In the genomic region with DNA sequence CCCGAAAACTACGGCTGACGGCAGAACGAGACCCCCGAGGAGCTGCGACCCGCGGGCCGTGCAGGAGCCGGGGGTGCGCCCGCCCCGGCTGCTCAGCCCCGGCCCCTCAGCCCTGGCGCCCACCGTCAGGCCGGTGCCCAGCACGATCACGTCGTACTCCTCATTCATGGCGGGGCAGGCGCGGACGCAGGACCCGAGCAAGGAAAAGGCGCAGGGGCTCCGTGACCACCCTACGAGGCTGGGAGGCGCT, we compare ENCODE assay signal across 1 cellular context.
A peak's percentile ranks its signal among the peaks of the same experiment; 100 is the strongest.
TF ChIP-seq lines count a peak whose summit lies in the region.

No MANE protein-coding gene starts in this region.

TF ChIP-seq in HepG2, 621 proteins besides CTCF, POLR2A, EP300 and RAD21 (continued from another document and continues in another):
- TF ChIP-seq ZBTB42 (CRISPR knock-in tag; IDR thresholded peaks at IDR 0.05) (no peak), MEIS1 (CRISPR knock-in tag; IDR thresholded peaks at IDR 0.05; ENCODE audit: borderline replicate concordance) (no peak), ATF7 (IDR thresholded peaks at IDR 0.05) (no peak), ATF7 (CRISPR knock-in tag; IDR thresholded peaks at IDR 0.05) (no peak), HHEX (CRISPR knock-in tag; IDR thresholded peaks at IDR 0.05) (no peak), GLI4 (CRISPR knock-in tag; IDR thresholded peaks at IDR 0.05; ENCODE audit: borderline replicate concordance) (no peak), SNAI1 (CRISPR knock-in tag; IDR thresholded peaks at IDR 0.05; ENCODE audit: borderline replicate concordance) (0 out of 2 replicates have a peak, but pooled peaks have one; percentile 55), SRSF9 (IDR thresholded peaks at IDR 0.05; ENCODE audit: borderline replicate concordance, insufficient read depth, low read depth, low read length, poor library complexity, severe bottlenecking) (no peak), SOX13 (IDR thresholded peaks at IDR 0.05) (no peak), SOX13 (CRISPR knock-in tag; conservative IDR thresholded peaks at IDR 0.05 in 1 of 2, IDR thresholded peaks at IDR 0.05 in 1 of 2) (no peak), ZNF468 (CRISPR knock-in tag; IDR thresholded peaks at IDR 0.05) (no peak), ZBTB7B (CRISPR knock-in tag; IDR thresholded peaks at IDR 0.05) (no peak), ELF3 (CRISPR knock-in tag; IDR thresholded peaks at IDR 0.05) (no peak), TAF15 (IDR thresholded peaks at IDR 0.05; ENCODE audit: low read depth, low read length, poor library complexity, severe bottlenecking) (no peak), NFKB2 (CRISPR knock-in tag; IDR thresholded peaks at IDR 0.05; ENCODE audit: borderline replicate concordance) (no peak), GTF3A (CRISPR knock-in tag; conservative IDR thresholded peaks at IDR 0.05) (no peak), ZNF768 (CRISPR knock-in tag; IDR thresholded peaks at IDR 0.05) (no peak; the same call in 1 of the 2 replicates), ZNF7 (CRISPR knock-in tag; IDR thresholded peaks at IDR 0.05) (no peak), MED13 (CRISPR knock-in tag; IDR thresholded peaks at IDR 0.05) (0 out of 2 replicates have a peak, but pooled peaks have one; percentile 18), ZNF121 (CRISPR knock-in tag; IDR thresholded peaks at IDR 0.05) (no peak), ZNF530 (CRISPR knock-in tag; IDR thresholded peaks at IDR 0.05; ENCODE audit: low read depth) (no peak), CHD4 (IDR thresholded peaks at IDR 0.05; ENCODE audit: borderline replicate concordance, low read length) (no peak), NCOA2 (CRISPR knock-in tag; IDR thresholded peaks at IDR 0.05) (no peak), GABPA (IDR thresholded peaks at IDR 0.05; ENCODE audit: low read depth, low read length) (no peak), GABPA (CRISPR knock-in tag; IDR thresholded peaks at IDR 0.05; ENCODE audit: low read depth) (no peak), JARID2 (CRISPR knock-in tag; IDR thresholded peaks at IDR 0.05; ENCODE audit: insufficient replicate concordance) (no peak), ZNF615 (CRISPR knock-in tag; IDR thresholded peaks at IDR 0.05; ENCODE audit: borderline replicate concordance) (no peak), ZNF143 (CRISPR knock-in tag; IDR thresholded peaks at IDR 0.05) (no peak), SRY (CRISPR knock-in tag; IDR thresholded peaks at IDR 0.05) (0 out of 2 replicates have a peak, but pooled peaks have one; percentile 10), GZF1 (CRISPR knock-in tag; IDR thresholded peaks at IDR 0.05) (no peak; the same call in 1 of the 2 replicates), ZNF589 (CRISPR knock-in tag; conservative IDR thresholded peaks at IDR 0.05) (no peak; the same call in 1 of the 2 replicates), SALL2 (CRISPR knock-in tag; IDR thresholded peaks at IDR 0.05) (no peak; the same call in 1 of the 2 replicates), HOXA3 (CRISPR knock-in tag; IDR thresholded peaks at IDR 0.05) (no peak), ZNF891 (CRISPR knock-in tag; IDR thresholded peaks at IDR 0.05) (no peak), ZSCAN25 (CRISPR knock-in tag; IDR thresholded peaks at IDR 0.05) (no peak)
- TF ChIP-seq, protein P1, sequence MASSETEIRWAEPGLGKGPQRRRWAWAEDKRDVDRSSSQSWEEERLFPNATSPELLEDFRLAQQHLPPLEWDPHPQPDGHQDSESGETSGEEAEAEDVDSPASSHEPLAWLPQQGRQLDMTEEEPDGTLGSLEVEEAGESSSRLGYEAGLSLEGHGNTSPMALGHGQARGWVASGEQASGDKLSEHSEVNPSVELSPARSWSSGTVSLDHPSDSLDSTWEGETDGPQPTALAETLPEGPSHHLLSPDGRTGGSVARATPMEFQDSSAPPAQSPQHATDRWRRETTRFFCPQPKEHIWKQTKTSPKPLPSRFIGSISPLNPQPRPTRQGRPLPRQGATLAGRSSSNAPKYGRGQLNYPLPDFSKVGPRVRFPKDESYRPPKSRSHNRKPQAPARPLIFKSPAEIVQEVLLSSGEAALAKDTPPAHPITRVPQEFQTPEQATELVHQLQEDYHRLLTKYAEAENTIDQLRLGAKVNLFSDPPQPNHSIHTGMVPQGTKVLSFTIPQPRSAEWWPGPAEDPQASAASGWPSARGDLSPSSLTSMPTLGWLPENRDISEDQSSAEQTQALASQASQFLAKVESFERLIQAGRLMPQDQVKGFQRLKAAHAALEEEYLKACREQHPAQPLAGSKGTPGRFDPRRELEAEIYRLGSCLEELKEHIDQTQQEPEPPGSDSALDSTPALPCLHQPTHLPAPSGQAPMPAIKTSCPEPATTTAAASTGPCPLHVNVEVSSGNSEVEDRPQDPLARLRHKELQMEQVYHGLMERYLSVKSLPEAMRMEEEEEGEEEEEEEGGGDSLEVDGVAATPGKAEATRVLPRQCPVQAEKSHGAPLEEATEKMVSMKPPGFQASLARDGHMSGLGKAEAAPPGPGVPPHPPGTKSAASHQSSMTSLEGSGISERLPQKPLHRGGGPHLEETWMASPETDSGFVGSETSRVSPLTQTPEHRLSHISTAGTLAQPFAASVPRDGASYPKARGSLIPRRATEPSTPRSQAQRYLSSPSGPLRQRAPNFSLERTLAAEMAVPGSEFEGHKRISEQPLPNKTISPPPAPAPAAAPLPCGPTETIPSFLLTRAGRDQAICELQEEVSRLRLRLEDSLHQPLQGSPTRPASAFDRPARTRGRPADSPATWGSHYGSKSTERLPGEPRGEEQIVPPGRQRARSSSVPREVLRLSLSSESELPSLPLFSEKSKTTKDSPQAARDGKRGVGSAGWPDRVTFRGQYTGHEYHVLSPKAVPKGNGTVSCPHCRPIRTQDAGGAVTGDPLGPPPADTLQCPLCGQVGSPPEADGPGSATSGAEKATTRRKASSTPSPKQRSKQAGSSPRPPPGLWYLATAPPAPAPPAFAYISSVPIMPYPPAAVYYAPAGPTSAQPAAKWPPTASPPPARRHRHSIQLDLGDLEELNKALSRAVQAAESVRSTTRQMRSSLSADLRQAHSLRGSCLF (CRISPR knock-in tag; IDR thresholded peaks at IDR 0.05; ENCODE audit: borderline replicate concordance): no peak
- TF ChIP-seq, protein P2, sequence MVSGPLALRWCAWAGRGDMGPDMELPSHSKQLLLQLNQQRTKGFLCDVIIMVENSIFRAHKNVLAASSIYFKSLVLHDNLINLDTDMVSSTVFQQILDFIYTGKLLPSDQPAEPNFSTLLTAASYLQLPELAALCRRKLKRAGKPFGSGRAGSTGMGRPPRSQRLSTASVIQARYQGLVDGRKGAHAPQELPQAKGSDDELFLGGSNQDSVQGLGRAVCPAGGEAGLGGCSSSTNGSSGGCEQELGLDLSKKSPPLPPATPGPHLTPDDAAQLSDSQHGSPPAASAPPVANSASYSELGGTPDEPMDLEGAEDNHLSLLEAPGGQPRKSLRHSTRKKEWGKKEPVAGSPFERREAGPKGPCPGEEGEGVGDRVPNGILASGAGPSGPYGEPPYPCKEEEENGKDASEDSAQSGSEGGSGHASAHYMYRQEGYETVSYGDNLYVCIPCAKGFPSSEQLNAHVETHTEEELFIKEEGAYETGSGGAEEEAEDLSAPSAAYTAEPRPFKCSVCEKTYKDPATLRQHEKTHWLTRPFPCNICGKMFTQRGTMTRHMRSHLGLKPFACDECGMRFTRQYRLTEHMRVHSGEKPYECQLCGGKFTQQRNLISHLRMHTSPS (CRISPR knock-in tag; IDR thresholded peaks at IDR 0.05; ENCODE audit: low read depth): no peak
- TF ChIP-seq, protein P3, sequence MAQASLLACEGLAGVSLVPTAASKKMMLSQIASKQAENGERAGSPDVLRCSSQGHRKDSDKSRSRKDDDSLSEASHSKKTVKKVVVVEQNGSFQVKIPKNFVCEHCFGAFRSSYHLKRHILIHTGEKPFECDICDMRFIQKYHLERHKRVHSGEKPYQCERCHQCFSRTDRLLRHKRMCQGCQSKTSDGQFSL (CRISPR knock-in tag; IDR thresholded peaks at IDR 0.05): no peak
- TF ChIP-seq, protein P4, sequence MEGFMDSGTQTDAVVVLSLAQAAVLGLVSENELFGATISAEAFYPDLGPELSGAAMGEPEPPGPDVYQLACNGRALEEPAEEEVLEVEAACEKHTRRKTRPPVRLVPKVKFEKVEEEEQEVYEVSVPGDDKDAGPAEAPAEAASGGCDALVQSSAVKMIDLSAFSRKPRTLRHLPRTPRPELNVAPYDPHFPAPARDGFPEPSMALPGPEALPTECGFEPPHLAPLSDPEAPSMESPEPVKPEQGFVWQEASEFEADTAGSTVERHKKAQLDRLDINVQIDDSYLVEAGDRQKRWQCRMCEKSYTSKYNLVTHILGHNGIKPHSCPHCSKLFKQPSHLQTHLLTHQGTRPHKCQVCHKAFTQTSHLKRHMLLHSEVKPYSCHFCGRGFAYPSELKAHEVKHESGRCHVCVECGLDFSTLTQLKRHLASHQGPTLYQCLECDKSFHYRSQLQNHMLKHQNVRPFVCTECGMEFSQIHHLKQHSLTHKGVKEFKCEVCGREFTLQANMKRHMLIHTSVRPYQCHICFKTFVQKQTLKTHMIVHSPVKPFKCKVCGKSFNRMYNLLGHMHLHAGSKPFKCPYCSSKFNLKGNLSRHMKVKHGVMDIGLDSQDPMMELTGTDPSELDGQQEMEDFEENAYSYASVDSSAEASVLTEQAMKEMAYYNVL (CRISPR knock-in tag; IDR thresholded peaks at IDR 0.05; ENCODE audit: borderline replicate concordance): no peak
- TF ChIP-seq, protein P5, sequence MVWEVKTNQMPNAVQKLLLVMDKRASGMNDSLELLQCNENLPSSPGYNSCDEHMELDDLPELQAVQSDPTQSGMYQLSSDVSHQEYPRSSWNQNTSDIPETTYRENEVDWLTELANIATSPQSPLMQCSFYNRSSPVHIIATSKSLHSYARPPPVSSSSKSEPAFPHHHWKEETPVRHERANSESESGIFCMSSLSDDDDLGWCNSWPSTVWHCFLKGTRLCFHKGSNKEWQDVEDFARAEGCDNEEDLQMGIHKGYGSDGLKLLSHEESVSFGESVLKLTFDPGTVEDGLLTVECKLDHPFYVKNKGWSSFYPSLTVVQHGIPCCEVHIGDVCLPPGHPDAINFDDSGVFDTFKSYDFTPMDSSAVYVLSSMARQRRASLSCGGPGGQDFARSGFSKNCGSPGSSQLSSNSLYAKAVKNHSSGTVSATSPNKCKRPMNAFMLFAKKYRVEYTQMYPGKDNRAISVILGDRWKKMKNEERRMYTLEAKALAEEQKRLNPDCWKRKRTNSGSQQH (CRISPR knock-in tag; IDR thresholded peaks at IDR 0.05; ENCODE audit: low read depth): no peak; the same call in 1 of the 2 replicates
- TF ChIP-seq, protein P6, sequence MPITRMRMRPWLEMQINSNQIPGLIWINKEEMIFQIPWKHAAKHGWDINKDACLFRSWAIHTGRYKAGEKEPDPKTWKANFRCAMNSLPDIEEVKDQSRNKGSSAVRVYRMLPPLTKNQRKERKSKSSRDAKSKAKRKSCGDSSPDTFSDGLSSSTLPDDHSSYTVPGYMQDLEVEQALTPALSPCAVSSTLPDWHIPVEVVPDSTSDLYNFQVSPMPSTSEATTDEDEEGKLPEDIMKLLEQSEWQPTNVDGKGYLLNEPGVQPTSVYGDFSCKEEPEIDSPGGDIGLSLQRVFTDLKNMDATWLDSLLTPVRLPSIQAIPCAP (CRISPR knock-in tag; IDR thresholded peaks at IDR 0.05; ENCODE audit: low read depth): no peak
- TF ChIP-seq, protein P7, sequence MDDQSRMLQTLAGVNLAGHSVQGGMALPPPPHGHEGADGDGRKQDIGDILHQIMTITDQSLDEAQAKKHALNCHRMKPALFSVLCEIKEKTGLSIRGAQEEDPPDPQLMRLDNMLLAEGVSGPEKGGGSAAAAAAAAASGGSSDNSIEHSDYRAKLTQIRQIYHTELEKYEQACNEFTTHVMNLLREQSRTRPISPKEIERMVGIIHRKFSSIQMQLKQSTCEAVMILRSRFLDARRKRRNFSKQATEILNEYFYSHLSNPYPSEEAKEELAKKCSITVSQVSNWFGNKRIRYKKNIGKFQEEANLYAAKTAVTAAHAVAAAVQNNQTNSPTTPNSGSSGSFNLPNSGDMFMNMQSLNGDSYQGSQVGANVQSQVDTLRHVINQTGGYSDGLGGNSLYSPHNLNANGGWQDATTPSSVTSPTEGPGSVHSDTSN (CRISPR knock-in tag; IDR thresholded peaks at IDR 0.05; ENCODE audit: borderline replicate concordance): no peak; the same call in 1 of the 2 replicates
- TF ChIP-seq, protein P8, sequence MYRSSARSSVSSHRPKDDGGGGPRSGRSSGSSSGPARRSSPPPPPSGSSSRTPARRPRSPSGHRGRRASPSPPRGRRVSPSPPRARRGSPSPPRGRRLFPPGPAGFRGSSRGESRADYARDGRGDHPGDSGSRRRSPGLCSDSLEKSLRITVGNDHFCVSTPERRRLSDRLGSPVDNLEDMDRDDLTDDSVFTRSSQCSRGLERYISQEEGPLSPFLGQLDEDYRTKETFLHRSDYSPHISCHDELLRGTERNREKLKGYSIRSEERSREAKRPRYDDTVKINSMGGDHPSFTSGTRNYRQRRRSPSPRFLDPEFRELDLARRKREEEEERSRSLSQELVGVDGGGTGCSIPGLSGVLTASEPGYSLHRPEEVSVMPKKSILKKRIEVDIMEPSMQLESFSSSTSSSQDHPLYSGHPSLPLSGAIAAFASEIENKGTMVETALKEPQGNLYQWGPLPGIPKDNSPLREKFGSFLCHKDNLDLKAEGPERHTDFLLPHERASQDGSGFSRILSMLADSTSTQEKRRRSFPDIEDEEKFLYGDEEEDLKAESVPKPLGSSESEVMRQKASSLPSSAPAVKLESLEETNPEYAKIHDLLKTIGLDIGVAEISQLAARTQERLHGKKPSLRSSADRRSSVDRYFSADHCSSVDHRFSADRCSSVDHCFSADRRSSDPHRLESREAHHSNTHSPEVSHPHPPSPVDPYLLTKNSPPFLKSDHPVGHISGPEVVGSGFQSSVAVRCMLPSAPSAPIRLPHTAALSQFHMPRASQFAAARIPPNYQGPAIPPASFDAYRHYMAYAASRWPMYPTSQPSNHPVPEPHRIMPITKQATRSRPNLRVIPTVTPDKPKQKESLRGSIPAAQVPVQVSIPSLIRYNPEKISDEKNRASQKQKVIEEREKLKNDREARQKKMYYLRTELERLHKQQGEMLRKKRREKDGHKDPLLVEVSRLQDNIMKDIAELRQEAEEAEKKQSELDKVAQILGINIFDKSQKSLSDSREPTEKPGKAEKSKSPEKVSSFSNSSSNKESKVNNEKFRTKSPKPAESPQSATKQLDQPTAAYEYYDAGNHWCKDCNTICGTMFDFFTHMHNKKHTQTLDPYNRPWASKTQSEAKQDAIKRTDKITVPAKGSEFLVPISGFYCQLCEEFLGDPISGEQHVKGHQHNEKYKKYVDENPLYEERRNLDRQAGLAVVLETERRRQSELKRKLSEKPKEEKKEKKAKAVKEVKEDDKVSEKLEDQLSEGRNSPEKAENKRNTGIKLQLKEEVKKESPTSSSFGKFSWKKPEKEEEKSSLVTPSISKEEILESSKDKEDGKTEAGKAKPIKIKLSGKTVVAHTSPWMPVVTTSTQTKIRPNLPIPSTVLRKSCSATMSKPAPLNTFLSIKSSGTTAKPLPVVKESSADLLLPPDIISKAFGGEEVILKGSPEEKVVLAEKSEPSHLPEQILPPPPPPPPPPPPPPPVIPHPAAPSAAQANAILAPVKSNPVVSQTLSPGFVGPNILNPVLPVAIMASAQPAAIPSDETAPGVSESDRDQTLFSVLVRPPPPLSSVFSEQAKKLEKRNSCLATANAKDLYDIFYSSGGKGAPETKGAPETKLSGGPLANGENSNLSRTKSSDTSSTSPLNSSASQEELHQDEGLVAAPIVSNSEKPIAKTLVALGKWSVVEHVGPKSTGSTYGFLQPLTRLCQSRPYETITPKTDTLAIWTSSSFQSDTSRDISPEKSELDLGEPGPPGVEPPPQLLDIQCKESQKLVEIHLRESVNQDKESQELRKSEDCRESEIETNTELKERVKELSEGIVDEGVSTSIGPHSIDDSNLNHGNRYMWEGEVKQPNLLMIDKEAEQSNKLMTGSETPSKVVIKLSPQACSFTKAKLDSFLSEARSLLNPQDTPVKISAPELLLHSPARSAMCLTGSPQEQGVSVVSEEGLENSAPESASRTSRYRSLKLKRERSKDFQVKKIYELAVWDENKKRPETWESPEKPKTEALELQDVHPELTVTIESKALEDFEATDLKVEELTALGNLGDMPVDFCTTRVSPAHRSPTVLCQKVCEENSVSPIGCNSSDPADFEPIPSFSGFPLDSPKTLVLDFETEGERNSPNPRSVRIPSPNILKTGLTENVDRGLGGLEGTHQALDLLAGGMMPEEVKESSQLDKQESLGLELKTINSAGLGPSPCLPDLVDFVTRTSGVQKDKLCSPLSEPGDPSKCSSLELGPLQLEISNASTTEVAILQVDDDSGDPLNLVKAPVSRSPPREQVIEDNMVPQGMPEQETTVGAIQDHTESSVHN (CRISPR knock-in tag; IDR thresholded peaks at IDR 0.05): no peak
